In genomic region chr10:86819567-86819966, GRCh38 we compare ENCODE assay signal across 15 cellular contexts.
DNase-seq lines count a peak whose midpoint lies in the region; ATAC-seq and TF ChIP-seq lines count a peak whose summit lies in the region.
"Had no signal": no experiment of that assay in that cellular context is flagged by ENCODE, and none has a peak within 500 bp of the region (broad histone marks: within the 10 kb centered on the region; RNA-seq: fewer than 3 reads in every experiment).

No MANE protein-coding gene starts in this region.

- CTCF ChIA-PET in WTC11 (lab: Charles Lee): interaction anchor here (1.6 kb wide), 1 partner anchor 80 kb away, joined by 5 read pairs; no protein-coding TSS in a partner anchor

- H3K27ac Mint-ChIP-seq in WTC11: peak overlapping the region; percentile 35; the same call in 1 of the 2 replicates
- H3K27ac Mint-ChIP-seq: B cell; CD8-positive, alpha-beta T cell had no signal

- no peak for ATAC-seq in WTC11
- ATAC-seq: CD8-positive, alpha-beta T cell; HCT116; K562 had no signal

- POLR2A ChIA-PET in WTC11 (lab: Charles Lee): no interaction called here

- H3K4me1 Mint-ChIP-seq in WTC11: peaks cover 81% of the 10 kb centered on the region

- DNase-seq in ELR (ENCODE audit: low read depth) (peak; percentile 25), WTC11 (ENCODE audit: low spot score) (no peak), iris pigment epithelial cell (ENCODE audit: low read depth) (peak; percentile 8), T-helper 9 cell (no peak), NCI-H1048 (lab: John Stamatoyannopoulos, UW) (no peak), ecto neural progenitor cell (ENCODE audit: low spot score) (no peak)
- DNase-seq: Calu3; CD8-positive, alpha-beta T cell; DMS79 treated with DMSO at 0.1 percent for 48 hours; GDM1; GOT3; H7 had no signal

- peaks cover 5% of the 10 kb centered on the region for H3K36me3 Mint-ChIP-seq in WTC11
- H3K36me3 Mint-ChIP-seq: CD8-positive, alpha-beta T cell had no signal

- no peaks in the 10 kb centered on the region for H3K9me3 Mint-ChIP-seq in WTC11
- H3K9me3 Mint-ChIP-seq: CD8-positive, alpha-beta T cell had no signal

- no peak for TF ChIP-seq CTCF in WTC11 (IDR thresholded peaks at IDR 0.05)

- H3K27me3 Mint-ChIP-seq in WTC11 (ENCODE audit: low read depth): no peaks in the 10 kb centered on the region

- H3K4me3 Mint-ChIP-seq in WTC11: no peak overlapping the region
- H3K4me3 Mint-ChIP-seq: B cell; CD8-positive, alpha-beta T cell had no signal

TF ChIP-seq in WTC11, 78 proteins besides CTCF, POLR2A, EP300 and RAD21:
- no peak for TF ChIP-seq NFYB (CRISPR knock-in tag; conservative IDR thresholded peaks at IDR 0.05; ENCODE audit: low read depth)
- TF ChIP-seq NFE2L1 (CRISPR knock-in tag; IDR thresholded peaks at IDR 0.05): no peak
- TF ChIP-seq FOXP4 (CRISPR knock-in tag; IDR thresholded peaks at IDR 0.05): no peak
- TF ChIP-seq, protein P1, sequence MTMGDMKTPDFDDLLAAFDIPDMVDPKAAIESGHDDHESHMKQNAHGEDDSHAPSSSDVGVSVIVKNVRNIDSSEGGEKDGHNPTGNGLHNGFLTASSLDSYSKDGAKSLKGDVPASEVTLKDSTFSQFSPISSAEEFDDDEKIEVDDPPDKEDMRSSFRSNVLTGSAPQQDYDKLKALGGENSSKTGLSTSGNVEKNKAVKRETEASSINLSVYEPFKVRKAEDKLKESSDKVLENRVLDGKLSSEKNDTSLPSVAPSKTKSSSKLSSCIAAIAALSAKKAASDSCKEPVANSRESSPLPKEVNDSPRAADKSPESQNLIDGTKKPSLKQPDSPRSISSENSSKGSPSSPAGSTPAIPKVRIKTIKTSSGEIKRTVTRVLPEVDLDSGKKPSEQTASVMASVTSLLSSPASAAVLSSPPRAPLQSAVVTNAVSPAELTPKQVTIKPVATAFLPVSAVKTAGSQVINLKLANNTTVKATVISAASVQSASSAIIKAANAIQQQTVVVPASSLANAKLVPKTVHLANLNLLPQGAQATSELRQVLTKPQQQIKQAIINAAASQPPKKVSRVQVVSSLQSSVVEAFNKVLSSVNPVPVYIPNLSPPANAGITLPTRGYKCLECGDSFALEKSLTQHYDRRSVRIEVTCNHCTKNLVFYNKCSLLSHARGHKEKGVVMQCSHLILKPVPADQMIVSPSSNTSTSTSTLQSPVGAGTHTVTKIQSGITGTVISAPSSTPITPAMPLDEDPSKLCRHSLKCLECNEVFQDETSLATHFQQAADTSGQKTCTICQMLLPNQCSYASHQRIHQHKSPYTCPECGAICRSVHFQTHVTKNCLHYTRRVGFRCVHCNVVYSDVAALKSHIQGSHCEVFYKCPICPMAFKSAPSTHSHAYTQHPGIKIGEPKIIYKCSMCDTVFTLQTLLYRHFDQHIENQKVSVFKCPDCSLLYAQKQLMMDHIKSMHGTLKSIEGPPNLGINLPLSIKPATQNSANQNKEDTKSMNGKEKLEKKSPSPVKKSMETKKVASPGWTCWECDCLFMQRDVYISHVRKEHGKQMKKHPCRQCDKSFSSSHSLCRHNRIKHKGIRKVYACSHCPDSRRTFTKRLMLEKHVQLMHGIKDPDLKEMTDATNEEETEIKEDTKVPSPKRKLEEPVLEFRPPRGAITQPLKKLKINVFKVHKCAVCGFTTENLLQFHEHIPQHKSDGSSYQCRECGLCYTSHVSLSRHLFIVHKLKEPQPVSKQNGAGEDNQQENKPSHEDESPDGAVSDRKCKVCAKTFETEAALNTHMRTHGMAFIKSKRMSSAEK (CRISPR knock-in tag; IDR thresholded peaks at IDR 0.05; ENCODE audit: borderline replicate concordance): no peak
- TF ChIP-seq ZNF423 (CRISPR knock-in tag; IDR thresholded peaks at IDR 0.05): no peak
- TF ChIP-seq, protein P2, sequence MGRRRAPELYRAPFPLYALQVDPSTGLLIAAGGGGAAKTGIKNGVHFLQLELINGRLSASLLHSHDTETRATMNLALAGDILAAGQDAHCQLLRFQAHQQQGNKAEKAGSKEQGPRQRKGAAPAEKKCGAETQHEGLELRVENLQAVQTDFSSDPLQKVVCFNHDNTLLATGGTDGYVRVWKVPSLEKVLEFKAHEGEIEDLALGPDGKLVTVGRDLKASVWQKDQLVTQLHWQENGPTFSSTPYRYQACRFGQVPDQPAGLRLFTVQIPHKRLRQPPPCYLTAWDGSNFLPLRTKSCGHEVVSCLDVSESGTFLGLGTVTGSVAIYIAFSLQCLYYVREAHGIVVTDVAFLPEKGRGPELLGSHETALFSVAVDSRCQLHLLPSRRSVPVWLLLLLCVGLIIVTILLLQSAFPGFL (CRISPR knock-in tag; IDR thresholded peaks at IDR 0.05; ENCODE audit: borderline replicate concordance): no peak

Comparison
In these comparisons a context has a peak if more than half of its experiments do, and no peak if none do; other contexts are left out.
1. DNase-seq: peak in ELR (single experiment) and iris pigment epithelial cell (single experiment); none in WTC11 (single experiment), T-helper 9 cell (single experiment), NCI-H1048 (single experiment) and ecto neural progenitor cell (single experiment).